ENCODE assay signal across 26 cellular contexts in the genomic region with DNA sequence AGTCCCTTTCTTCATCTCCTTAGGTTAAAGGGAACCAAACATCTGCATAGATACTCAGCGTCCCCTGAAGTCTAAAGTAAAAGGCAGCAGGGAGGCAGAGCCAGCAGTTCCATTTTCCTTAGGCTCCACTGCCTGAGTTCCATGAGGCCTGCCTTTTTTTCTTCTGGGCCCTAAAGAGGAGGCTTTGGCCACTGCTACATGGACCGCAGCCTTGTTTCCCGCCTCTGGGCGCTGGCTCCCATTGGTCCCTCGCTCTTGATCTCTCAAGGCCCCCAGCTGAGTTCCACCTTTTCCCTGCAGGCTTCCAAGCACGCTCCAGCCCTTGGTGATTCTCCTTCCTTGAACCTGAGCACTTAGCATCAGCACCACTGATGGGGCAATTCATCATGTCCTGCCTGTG. TPM values are rescaled to one million over a fixed set of nuclear protein-coding genes. Genes with fewer than 3 reads are reported as not detected.
DNase-seq lines count a peak whose midpoint lies in the region; ATAC-seq, FAIRE-seq and TF ChIP-seq lines count a peak whose summit lies in the region.
"Had no signal": no experiment of that assay in that cellular context is flagged by ENCODE, and none has a peak within 500 bp of the region (broad histone marks: within the 10 kb centered on the region; RNA-seq: fewer than 3 reads in every experiment).

No MANE protein-coding gene starts in this region.

- dilution Hi-C loops in mammary epithelial cell (cut with HindIII; ENCODE audit: low sequenced_read_pairs) = no loop called here

- ATAC-seq in left ventricle myocardium superior (no peak), HG03280 (IDR thresholded peaks at IDR 0.05; ENCODE audit: unreplicated experiment) (no peak)

- peaks cover 41% of the 10 kb centered on the region for H3K27me3 ChIP-seq in adipocyte (replicated peaks; ENCODE audit: control insufficient read depth, insufficient read depth, low read length)
- H3K27me3 ChIP-seq in osteoblast (ENCODE audit: insufficient read depth, low read length) = peaks cover 9% of the 10 kb centered on the region
- H3K27me3 ChIP-seq in mammary epithelial cell (ENCODE audit: insufficient read depth, low read length) = peaks cover 2% of the 10 kb centered on the region
- H3K27me3 ChIP-seq: BE2C, BLaER1 had no signal

- peaks cover 24% of the 10 kb centered on the region for H3K4me1 ChIP-seq in adipocyte (ENCODE audit: control insufficient read depth, insufficient read depth, low read length)
- no peaks in the 10 kb centered on the region for H3K4me1 ChIP-seq in kidney (ENCODE audit: control insufficient read depth in 1 of 2, insufficient read depth in 1 of 2, low read depth in 1 of 2, low read length in 2 of 2)
- peaks cover 9% of the 10 kb centered on the region for H3K4me1 ChIP-seq in osteoblast (ENCODE audit: insufficient read depth, low read length)
- no peaks in the 10 kb centered on the region for H3K4me1 ChIP-seq in mammary epithelial cell (ENCODE audit: insufficient read depth, low read length)
- H3K4me1 ChIP-seq: BE2C had no signal

- H3K27me3 Mint-ChIP-seq in chondrocyte (ENCODE audit: low read depth) = peaks cover 15% of the 10 kb centered on the region

- CTCF ChIA-PET in mammary epithelial cell (lab: Charles Lee; ENCODE audit: low non-redundant PET) = no interaction called here

- H4K20me1 ChIP-seq in osteoblast (ENCODE audit: insufficient read depth, low read length) = no peaks in the 10 kb centered on the region
- no peaks in the 10 kb centered on the region for H4K20me1 ChIP-seq in mammary epithelial cell (ENCODE audit: insufficient read depth, low read length)
- H4K20me1 ChIP-seq: BLaER1 had no signal

- H2AFZ ChIP-seq in osteoblast (ENCODE audit: low read length) (no peak overlapping the region), mammary epithelial cell (ENCODE audit: low read depth, low read length) (no peak overlapping the region)

- peaks cover 1% of the 10 kb centered on the region for H3K36me3 Mint-ChIP-seq in chondrocyte (ENCODE audit: low read depth)
- H3K36me3 Mint-ChIP-seq: CD14-positive monocyte; CD4-positive, alpha-beta memory T cell; CD4-positive, CD25-positive, alpha-beta regulatory T cell had no signal

- no TSS peak for BruUV-seq in mammary epithelial cell (replicated peaks; lab: Mats Ljungman, UMichigan)

- intact Hi-C loops in kidney (cut with DNase I) (no loop called here), left ventricle myocardium superior (cut with micrococcal nuclease) (no loop called here), mammary epithelial cell (cut with micrococcal nuclease) (no loop called here)

- no peak overlapping the region for H3K4me3 Mint-ChIP-seq in chondrocyte (ENCODE audit: unreplicated experiment)
- H3K4me3 Mint-ChIP-seq: CD14-positive monocyte; CD4-positive, alpha-beta memory T cell; CD4-positive, CD25-positive, alpha-beta regulatory T cell; CD8-positive, alpha-beta memory T cell had no signal

- H3K9me3 ChIP-seq in adipocyte (ENCODE audit: control insufficient read depth, low read length) (no peaks in the 10 kb centered on the region), kidney (ENCODE audit: control insufficient read depth in 1 of 2, low read length in 2 of 2) (no peaks in the 10 kb centered on the region), osteoblast (ENCODE audit: low read depth, low read length) (no peaks in the 10 kb centered on the region), mammary epithelial cell (replicated peaks; ENCODE audit: insufficient read depth, low read length) (no peaks in the 10 kb centered on the region)
- H3K9me3 ChIP-seq: BE2C, BLaER1 had no signal

- H3K9ac ChIP-seq in adipocyte (ENCODE audit: low read length) = peak overlapping the region; percentile 57
- H3K9ac ChIP-seq in kidney (ENCODE audit: low read length in 2 of 2) = no peak overlapping the region
- H3K9ac ChIP-seq in mammary epithelial cell (ENCODE audit: insufficient read depth, low read length) = no peak overlapping the region
- H3K9ac ChIP-seq: BLaER1 had no signal

- peak overlapping the region; percentile 3 for H3K4me2 ChIP-seq in osteoblast (ENCODE audit: insufficient read depth, low read length)
- no peak overlapping the region for H3K4me2 ChIP-seq in mammary epithelial cell (ENCODE audit: insufficient read depth, low read depth, low read length)
- H3K4me2 ChIP-seq: BLaER1 had no signal

- H3K27ac Mint-ChIP-seq in chondrocyte (ENCODE audit: unreplicated experiment) = no peak overlapping the region
- H3K27ac Mint-ChIP-seq: CD14-positive monocyte; CD4-positive, alpha-beta memory T cell; CD4-positive, CD25-positive, alpha-beta regulatory T cell; CD8-positive, alpha-beta memory T cell had no signal

- DNase-seq in adipocyte (ENCODE audit: low read depth) = no peak
- peak; percentile 35 for DNase-seq in chondrocyte (ENCODE audit: low spot score)
- DNase-seq in kidney = peak; percentile 25
- peak; percentile 17 for DNase-seq in osteoblast (ENCODE audit: insufficient read length, low spot score, missing footprints)
- no peak for DNase-seq in left ventricle myocardium superior
- no peak for DNase-seq in NCI-H1694 (lab: John Stamatoyannopoulos, UW)
- DNase-seq in mammary epithelial cell = no peak
- DNase-seq: 8988T; ACHN; BE2C; C1 segment of cervical spinal cord; CD4-positive, alpha-beta memory T cell; CD4-positive, CD25-positive, alpha-beta regulatory T cell; CD8-positive, alpha-beta memory T cell; COR-L47; DMS79 treated with DMSO at 0.1 percent for 48 hours; GF-D8 had no signal

- no peaks in the 10 kb centered on the region for H3K36me3 ChIP-seq in adipocyte (ENCODE audit: control insufficient read depth, insufficient read depth, low read length, severe bottlenecking)
- no peaks in the 10 kb centered on the region for H3K36me3 ChIP-seq in kidney (ENCODE audit: control insufficient read depth in 1 of 2, insufficient read depth in 2 of 2, low read length in 2 of 2)
- H3K36me3 ChIP-seq in osteoblast (ENCODE audit: insufficient read depth, low read length) = no peaks in the 10 kb centered on the region
- H3K36me3 ChIP-seq in mammary epithelial cell (ENCODE audit: insufficient read depth, low read length) = no peaks in the 10 kb centered on the region
- H3K36me3 ChIP-seq: BE2C, BLaER1 had no signal

- 91% methylated on average over 6 of the region's 6 CpGs for WGBS in mammary epithelial cell (ENCODE audit: low coverage, missing lambda C conversion rate)

- in situ Hi-C loops in mammary epithelial cell (cut with MboI; ENCODE audit: low sequenced_read_pairs in 2 of 2) = no loop called here

- no peak for TF ChIP-seq CTCF in chondrocyte (IDR thresholded peaks at IDR 0.05)
- no peak for TF ChIP-seq CTCF in kidney (IDR thresholded peaks at IDR 0.05; ENCODE audit: borderline replicate concordance, extremely low read depth, insufficient read depth)
- no peak for TF ChIP-seq CTCF in osteoblast (IDR thresholded peaks at IDR 0.05; ENCODE audit: extremely low read depth, low read depth, low read length)
- no peak for TF ChIP-seq CTCF in mammary epithelial cell (conservative IDR thresholded peaks at IDR 0.05 in 1 of 2, IDR thresholded peaks at IDR 0.05 in 1 of 2; ENCODE audit: extremely low read depth in 1 of 2, insufficient read depth in 1 of 2, low read depth in 1 of 2, low read length in 2 of 2)

- H3K27ac ChIP-seq in kidney (ENCODE audit: low read depth in 2 of 2, low read length in 2 of 2) (no peak overlapping the region), osteoblast (ENCODE audit: low read depth, low read length) (no peak overlapping the region), mammary epithelial cell (ENCODE audit: insufficient read depth, low read depth, low read length) (no peak overlapping the region)
- H3K27ac ChIP-seq: BLaER1 had no signal

- H3K4me3 ChIP-seq in adipocyte (ENCODE audit: low read length) (no peak overlapping the region), kidney (ENCODE audit: low read length in 2 of 2) (no peak overlapping the region), osteoblast (ENCODE audit: insufficient read depth, low read length) (no peak overlapping the region), mammary epithelial cell (replicated peaks in 1 of 3; ENCODE audit: insufficient read depth in 1 of 3, low read depth in 2 of 3, low read length in 3 of 3) (no peak overlapping the region)
- H3K4me3 ChIP-seq: BLaER1 had no signal

- FAIRE-seq in kidney (lab: Jason Lieb, UNC) = no peak
- FAIRE-seq: A204.1, G401.6, GM12891, GM19239 had no signal

- peaks cover 14% of the 10 kb centered on the region for H3K4me1 Mint-ChIP-seq in chondrocyte (ENCODE audit: low read depth)
- H3K4me1 Mint-ChIP-seq: CD14-positive monocyte had no signal

- no peaks in the 10 kb centered on the region for H3K79me2 ChIP-seq in osteoblast (ENCODE audit: insufficient read depth, low read length)
- H3K79me2 ChIP-seq in mammary epithelial cell (ENCODE audit: insufficient read depth, low read length) = no peaks in the 10 kb centered on the region

- no peaks in the 10 kb centered on the region for H3K9me3 Mint-ChIP-seq in chondrocyte (ENCODE audit: low read depth)
- H3K9me3 Mint-ChIP-seq: CD14-positive monocyte; CD8-positive, alpha-beta memory T cell had no signal

RNA-seq across cellular contexts. Expression of a gene that starts 3.6 kb away (rescaled TPM):
- total RNA-seq in chondrocyte = not detected in 3 replicates
- total RNA-seq in kidney = not detected
- polyA plus RNA-seq in kidney (ENCODE audit: insufficient read depth, low read depth, low replicate concordance) = not detected
- not detected in 2 replicates for total RNA-seq in osteoblast
- not detected for total RNA-seq in left ventricle myocardium superior
- total RNA-seq in mammary epithelial cell = not detected
- not detected for polyA plus RNA-seq in mammary epithelial cell
- not detected for polyA minus RNA-seq in mammary epithelial cell
- total RNA-seq: A673; CD4-positive, alpha-beta memory T cell; CD4-positive, CD25-positive, alpha-beta regulatory T cell; CD8-positive, alpha-beta memory T cell had no signal
- polyA plus RNA-seq: AG04450; CD14-positive monocyte; CD4-positive, alpha-beta memory T cell; CD4-positive, CD25-positive, alpha-beta regulatory T cell; CD8-positive, alpha-beta memory T cell had no signal

RNA-seq across cellular contexts. Expression of a gene that starts 11.3 kb away (rescaled TPM):
- 57.3 to 61.6 TPM (median 60.1 TPM) in 3 replicates for total RNA-seq in chondrocyte
- 57.1 TPM for total RNA-seq in kidney
- 36.4 TPM for polyA plus RNA-seq in kidney (ENCODE audit: insufficient read depth, low read depth, low replicate concordance)
- total RNA-seq in osteoblast = 47.4 and 49.2 TPM in 2 replicates
- total RNA-seq in left ventricle myocardium superior = 22.5 TPM
- total RNA-seq in mammary epithelial cell = 10 to 100 TPM; 47.5 to 63.2 TPM
- 30.8 TPM for polyA plus RNA-seq in mammary epithelial cell
- 119 TPM for polyA minus RNA-seq in mammary epithelial cell

RNA-seq across cellular contexts. Expression of a gene that starts 53.5 kb away (rescaled TPM):
- total RNA-seq in chondrocyte (6.1 to 9.0 TPM (median 6.5 TPM) in 3 replicates), kidney (0.47 TPM), osteoblast (under 0.01 and 0.29 TPM in 2 replicates), left ventricle myocardium superior (47.5 TPM), mammary epithelial cell (under 1 TPM in 1 of 2 donors, not detected in 1; 0.33 TPM)
- polyA plus RNA-seq in kidney (ENCODE audit: insufficient read depth, low read depth, low replicate concordance) (4.0 TPM), mammary epithelial cell (not detected)
- polyA minus RNA-seq in mammary epithelial cell = not detected
- total RNA-seq: A673; CD4-positive, alpha-beta memory T cell; CD4-positive, CD25-positive, alpha-beta regulatory T cell; CD8-positive, alpha-beta memory T cell had no signal
- polyA plus RNA-seq: CD14-positive monocyte; CD4-positive, alpha-beta memory T cell; CD4-positive, CD25-positive, alpha-beta regulatory T cell; CD8-positive, alpha-beta memory T cell had no signal

Comparison
In these comparisons a context has a peak if more than half of its experiments do, and no peak if none do; other contexts are left out.
1. DNase-seq: peak in chondrocyte (single experiment), kidney (single experiment) and osteoblast (single experiment); none in adipocyte (single experiment), left ventricle myocardium superior (single experiment), NCI-H1694 (single experiment) and mammary epithelial cell (single experiment).